8 cellular contexts compared by ENCODE assay signal in genomic region chr10:117217196-117217761, GRCh38. TPM values are rescaled to one million over a fixed set of nuclear protein-coding genes. Genes with fewer than 3 reads are reported as not detected.
DNase-seq lines count a peak whose midpoint lies in the region; ATAC-seq and TF ChIP-seq lines count a peak whose summit lies in the region.

No MANE protein-coding gene starts in this region.

- H3K9me3 Mint-ChIP-seq in chondrocyte (ENCODE audit: low read depth): peaks cover 11% of the 10 kb centered on the region

- H3K4me3 Mint-ChIP-seq in chondrocyte (ENCODE audit: unreplicated experiment): peak overlapping the region; percentile 79

- no peaks in the 10 kb centered on the region for H3K9me3 ChIP-seq in GM23248 (ENCODE audit: low read depth)
- H3K9me3 ChIP-seq in Panc1 (ENCODE audit: control insufficient read depth, insufficient read depth, low read depth, low read length): 0 out of 2 replicates have a peak, but pooled peaks cover 4% of the 10 kb centered on the region
- no peaks in the 10 kb centered on the region for H3K9me3 ChIP-seq in mucosa of descending colon

- WGBS in GM23248 (ENCODE audit: low coverage in 1 of 2, low lambda C conversion rate in 2 of 2, missing lambda C conversion rate in 2 of 2), 2 experiments: 4 to 5% methylated on average over 20 to 22 of the region's 22 CpGs

- peaks cover 11% of the 10 kb centered on the region for H3K4me1 Mint-ChIP-seq in chondrocyte (ENCODE audit: low read depth)

- H3K9ac ChIP-seq in GM23248: peak overlapping the region; percentile 67

- ATAC-seq in Panc1 (peak; percentile 67), mucosa of descending colon (peak; percentile 75), GM19328 (IDR thresholded peaks at IDR 0.05; ENCODE audit: unreplicated experiment) (no peak), HG02840 (IDR thresholded peaks at IDR 0.05; ENCODE audit: low FRiP score, unreplicated experiment) (no peak)

- TF ChIP-seq CTCF in GM10266 (IDR thresholded peaks at IDR 0.05; ENCODE audit: control insufficient read depth, insufficient read depth, low read depth, missing control alignments) (no peak), Panc1 (IDR thresholded peaks at IDR 0.05) (no peak), chondrocyte (IDR thresholded peaks at IDR 0.05) (no peak), mucosa of descending colon (IDR thresholded peaks at IDR 0.05) (no peak)

- H3K27me3 ChIP-seq in GM23248 (replicated peaks; ENCODE audit: insufficient read depth): peaks cover 24% of the 10 kb centered on the region
- H3K27me3 ChIP-seq in Panc1 (ENCODE audit: control insufficient read depth, insufficient read depth, low read length): peaks cover 29% of the 10 kb centered on the region

- no peaks in the 10 kb centered on the region for H3K79me2 ChIP-seq in GM23248 (ENCODE audit: insufficient read depth)

- in situ Hi-C loops in GM23248 (cut with MboI) (loop anchor here (25.0 kb wide), 1 partner anchor 1045 kb away; no protein-coding TSS in a partner anchor), Panc1 (cut with HindIII; ENCODE audit: low pct_unique_long_range_greater_than_20kb, low sequenced_read_pairs) (no loop called here), G401 (cut with HindIII; ENCODE audit: low sequenced_read_pairs) (no loop called here)

- DNase-seq in GM10266 (ENCODE audit: extremely low spot score) (peak; percentile 44), GM23248 (peak; percentile 47), Panc1 (ENCODE audit: low read depth, low spot score) (no peak), chondrocyte (ENCODE audit: low spot score) (no peak), mucosa of descending colon (peak in 2 of 3 donors; percentile 34 to 40), G401 (ENCODE audit: low spot score) (no peak)

- BruUV-seq in Panc1 (replicated peaks; lab: Mats Ljungman, UMichigan): no TSS peak

- H3K36me3 ChIP-seq in GM23248 (ENCODE audit: low read depth) (no peaks in the 10 kb centered on the region), Panc1 (ENCODE audit: control insufficient read depth, insufficient read depth, low read length) (no peaks in the 10 kb centered on the region), mucosa of descending colon (ENCODE audit: low read depth) (no peaks in the 10 kb centered on the region)

- H3K27ac ChIP-seq in GM23248: no peak overlapping the region
- no peak overlapping the region for H3K27ac ChIP-seq in Panc1 (ENCODE audit: low read length)

- H3K9me2 ChIP-seq in GM23248 (ENCODE audit: insufficient read depth): no peaks in the 10 kb centered on the region

- no peaks in the 10 kb centered on the region for H3K4me1 ChIP-seq in GM23248 (ENCODE audit: insufficient read depth)
- H3K4me1 ChIP-seq in Panc1 (ENCODE audit: control insufficient read depth, insufficient read depth, low read length): peaks cover 8% of the 10 kb centered on the region
- peaks cover 6% of the 10 kb centered on the region for H3K4me1 ChIP-seq in mucosa of descending colon (ENCODE audit: low read depth)

- peak overlapping the region; percentile 98 for H2AFZ ChIP-seq in GM23248

- peaks cover 55% of the 10 kb centered on the region for H3K27me3 Mint-ChIP-seq in chondrocyte (ENCODE audit: low read depth)

- H4K20me1 ChIP-seq in GM23248 (ENCODE audit: insufficient read depth): no peaks in the 10 kb centered on the region

- CTCF ChIA-PET in Panc1 (lab: Charles Lee): interaction anchor here (0.5 to 2.7 kb wide), 8 partner anchors 15 to 278 kb away, joined by 3 to 42 read pairs (median 4); no protein-coding TSS in a partner anchor

- peak overlapping the region; percentile 84 for H3K4me3 ChIP-seq in GM23248
- H3K4me3 ChIP-seq in Panc1 (ENCODE audit: low read depth in 2 of 2, low read length in 2 of 2): peak overlapping the region; percentile 53 to 67
- no peak overlapping the region for H3K4me3 ChIP-seq in mucosa of descending colon

- peak overlapping the region; percentile 96 for H3K4me2 ChIP-seq in GM23248 (ENCODE audit: unreplicated experiment)

- no peaks in the 10 kb centered on the region for H3F3A ChIP-seq in GM23248 (ENCODE audit: insufficient read depth)

- POLR2A ChIA-PET in Panc1 (lab: Charles Lee): interaction anchor here (1.0 kb wide), 1 partner anchor 103 kb away, joined by 3 read pairs; no protein-coding TSS in a partner anchor

- H3K36me3 Mint-ChIP-seq in chondrocyte (ENCODE audit: low read depth): no peaks in the 10 kb centered on the region

- intact Hi-C loops in Panc1 (cut with micrococcal nuclease; ENCODE audit: unreplicated experiment) (loop anchor here (2.0 to 5.0 kb wide), 2 partner anchors 104 to 245 kb away; no protein-coding TSS in a partner anchor), mucosa of descending colon (cut with DNase I, micrococcal nuclease) (no loop called here)

- no peak overlapping the region for H3K27ac Mint-ChIP-seq in chondrocyte (ENCODE audit: unreplicated experiment)

RNA-seq across cellular contexts. Expression of gene KCNK18, which starts 20.0 kb away (rescaled TPM):
- not detected in 2 replicates for total RNA-seq in GM23248 (2014; rRNA removed; shearing (Covaris generic))
- polyA plus RNA-seq in GM23248 (2016; fragmentation: Nextera tagmentation; extraction: Ambion mirVana): not detected in 2 replicates
- total RNA-seq in Panc1 (2021; ENCODE audit: unreplicated experiment) (not detected), chondrocyte (not detected in 3 replicates), mucosa of descending colon (not detected)
- not detected for polyA plus RNA-seq in Panc1 (2012; ENCODE audit: insufficient read length)
- not detected in 2 replicates for total RNA-seq in G401 (2014; rRNA removed; shearing (Covaris generic))

RNA-seq across cellular contexts. Expression of gene SLC18A2, which starts 23.6 kb away (rescaled TPM):
- not detected in 2 replicates for total RNA-seq in GM23248 (2014; rRNA removed; shearing (Covaris generic))
- polyA plus RNA-seq in GM23248 (2016; fragmentation: Nextera tagmentation; extraction: Ambion mirVana): 0.91 and 1.2 TPM in 2 replicates
- total RNA-seq in Panc1 (2021; ENCODE audit: unreplicated experiment) (not detected), chondrocyte (not detected in 3 replicates), mucosa of descending colon (1 to 10 TPM in 2 of 3 donors, under 1 TPM in 1; 0.29 to 1.9 (median 1.6) TPM)
- 0.10 TPM for polyA plus RNA-seq in Panc1 (2012; ENCODE audit: insufficient read length)
- not detected in 2 replicates for total RNA-seq in G401 (2014; rRNA removed; shearing (Covaris generic))

Comparison
In these comparisons a context has a peak if more than half of its experiments do, and no peak if none do; other contexts are left out.
1. DNase-seq: peak in GM10266 (single experiment), GM23248 (single experiment) and mucosa of descending colon (2 of 3); none in Panc1 (single experiment), chondrocyte (single experiment) and G401 (single experiment).
2. ATAC-seq: peak in Panc1 (single experiment) and mucosa of descending colon (single experiment); none in GM19328 (single experiment) and HG02840 (single experiment).